Comparison of ENCODE assay signal across 29 cellular contexts in the genomic region with DNA sequence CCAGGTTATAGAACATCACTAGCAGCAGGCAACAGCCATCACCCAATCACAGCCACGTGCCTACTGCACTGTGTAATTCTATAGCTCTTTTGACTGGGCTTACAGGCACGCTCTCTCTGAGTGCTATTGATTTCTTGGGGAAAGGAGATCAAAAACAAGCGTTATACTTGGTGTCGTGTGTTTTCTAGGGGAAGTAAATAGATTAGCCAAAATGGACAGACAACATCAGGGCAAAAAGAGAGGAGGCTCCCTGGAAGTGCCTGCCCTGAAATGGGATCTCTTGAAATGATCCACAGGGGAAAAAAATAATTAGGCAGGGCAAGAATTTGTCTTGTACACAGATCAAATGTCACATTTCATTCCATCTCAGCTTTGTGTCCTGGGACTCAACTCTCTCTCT.
DNase-seq lines count a peak whose midpoint lies in the region; ATAC-seq and TF ChIP-seq lines count a peak whose summit lies in the region.
"Had no signal": no experiment of that assay in that cellular context is flagged by ENCODE, and none has a peak within 500 bp of the region (broad histone marks: within the 10 kb centered on the region; RNA-seq: fewer than 3 reads in every experiment).

No MANE protein-coding gene starts in this region.

- H3K4me3 Mint-ChIP-seq in GM23338, result no peak overlapping the region
- H3K4me3 Mint-ChIP-seq in nephron progenitor cell, result no peak overlapping the region
- H3K4me3 Mint-ChIP-seq: activated naive CD8-positive, alpha-beta T cell treated with anti-CD3 and anti-CD28 coated beads, Interleukin-2, amount 50 U/mL, for 24 hours; activated T-cell treated with anti-CD3 and anti-CD28 coated beads, Interleukin-2, amount 50 U/mL, for 4 hours; stimulated activated naive CD8-positive, alpha-beta T cell treated with anti-CD3 and anti-CD28 coated beads, Interleukin-15, Interleukin-2, amounts not matched to agents 100 ng/mL and 50 ng/mL, for 24 hours; T-helper 1 cell treated with Interleukin-12 subunit alpha and Interleukin-12 subunit beta and Interleukin-4 antibody, amounts not matched to agents 30 μg/mL and 1 μg/mL, for 36 hours had no signal

- intact Hi-C loops in sciatic nerve (cut with DNase I), result no loop called here

- no peak overlapping the region for H3K4me3 ChIP-seq in GM23338
- H3K4me3 ChIP-seq: BLaER1, cardiac muscle cell, coronary artery, GM23248, right atrium auricular region, testis had no signal

- H3F3A ChIP-seq in GM23338 (replicated peaks; ENCODE audit: low read depth), result no peaks in the 10 kb centered on the region

- no peaks in the 10 kb centered on the region for H3K36me3 ChIP-seq in GM23338 (ENCODE audit: insufficient read depth)
- H3K36me3 ChIP-seq: BLaER1, cardiac muscle cell, right atrium auricular region had no signal

- no peaks in the 10 kb centered on the region for H4K20me1 ChIP-seq in GM23338 (replicated peaks; ENCODE audit: insufficient read depth)
- H4K20me1 ChIP-seq: BLaER1 had no signal

- H3K79me2 ChIP-seq in GM23338 (replicated peaks; ENCODE audit: insufficient read depth), result no peaks in the 10 kb centered on the region
- H3K79me2 ChIP-seq: parathyroid adenoma had no signal

- ATAC-seq in GM23338, result no peak
- no peak for ATAC-seq in sciatic nerve
- ATAC-seq: activated naive CD8-positive, alpha-beta T cell treated with anti-CD3 and anti-CD28 coated beads, Interleukin-2, amount 50 U/mL, for 24 hours; activated T-cell treated with anti-CD3 and anti-CD28 coated beads, Interleukin-2, amount 50 U/mL, for 4 hours; left lobe of liver; Right ventricle myocardium inferior; SK-N-SH treated with all-trans-retinoic acid at 6 μM for 48 hours had no signal

- H3K9me2 ChIP-seq in GM23338 (ENCODE audit: insufficient read depth), result peaks cover 7% of the 10 kb centered on the region; the same call in 1 of the 2 replicates

- H3K4me1 Mint-ChIP-seq in GM23338 (no peaks in the 10 kb centered on the region), nephron progenitor cell (peaks cover 15% of the 10 kb centered on the region)
- H3K4me1 Mint-ChIP-seq: activated naive CD8-positive, alpha-beta T cell treated with anti-CD3 and anti-CD28 coated beads, Interleukin-2, amount 50 U/mL, for 24 hours had no signal

- H3K9me3 Mint-ChIP-seq in GM23338, result no peaks in the 10 kb centered on the region
- no peaks in the 10 kb centered on the region for H3K9me3 Mint-ChIP-seq in nephron progenitor cell
- H3K9me3 Mint-ChIP-seq: activated naive CD8-positive, alpha-beta T cell treated with anti-CD3 and anti-CD28 coated beads, Interleukin-2, amount 50 U/mL, for 24 hours; activated T-cell treated with anti-CD3 and anti-CD28 coated beads, Interleukin-2, amount 50 U/mL, for 4 hours; stimulated activated naive CD8-positive, alpha-beta T cell treated with anti-CD3 and anti-CD28 coated beads, Interleukin-15, Interleukin-2, amounts not matched to agents 100 ng/mL and 50 ng/mL, for 24 hours; T-helper 1 cell treated with Interleukin-12 subunit alpha and Interleukin-12 subunit beta and Interleukin-4 antibody, amounts not matched to agents 30 μg/mL and 1 μg/mL, for 36 hours had no signal

- H3K27ac Mint-ChIP-seq in GM23338, result no peak overlapping the region
- peak overlapping the region; percentile 1 for H3K27ac Mint-ChIP-seq in nephron progenitor cell
- H3K27ac Mint-ChIP-seq: activated naive CD8-positive, alpha-beta T cell treated with anti-CD3 and anti-CD28 coated beads, Interleukin-2, amount 50 U/mL, for 24 hours; stimulated activated naive CD8-positive, alpha-beta T cell treated with anti-CD3 and anti-CD28 coated beads, Interleukin-15, Interleukin-2, amounts not matched to agents 100 ng/mL and 50 ng/mL, for 24 hours; T-helper 1 cell treated with Interleukin-12 subunit alpha and Interleukin-12 subunit beta and Interleukin-4 antibody, amounts not matched to agents 30 μg/mL and 1 μg/mL, for 36 hours had no signal

- no peak overlapping the region for H3K4me2 ChIP-seq in GM23338
- H3K4me2 ChIP-seq: BLaER1 had no signal

- no peak overlapping the region for H3K27ac ChIP-seq in GM23338 (ENCODE audit: low read depth)
- H3K27ac ChIP-seq: BLaER1, cardiac muscle cell, coronary artery, epithelial cell of prostate, GM23248, parathyroid adenoma, right atrium auricular region, testis had no signal

- H2AFZ ChIP-seq in GM23338, result 0 out of 2 replicates have a peak overlapping the region, but pooled peaks have one; percentile 14
- H2AFZ ChIP-seq: GM23248, parathyroid adenoma had no signal

- H3K27me3 Mint-ChIP-seq in GM23338 (ENCODE audit: insufficient read depth, low read depth, poor library complexity) (no peaks in the 10 kb centered on the region), nephron progenitor cell (ENCODE audit: low read depth, poor library complexity) (peaks cover 3% of the 10 kb centered on the region)

- H3K36me3 Mint-ChIP-seq in GM23338 (ENCODE audit: low read depth) (no peaks in the 10 kb centered on the region; the same call in 2 of the 3 replicates), nephron progenitor cell (ENCODE audit: low read depth) (no peaks in the 10 kb centered on the region)

- no peaks in the 10 kb centered on the region for H3K27me3 ChIP-seq in GM23338 (ENCODE audit: insufficient read depth)
- H3K27me3 ChIP-seq: BLaER1, cardiac muscle cell, right atrium auricular region, testis had no signal

- TF ChIP-seq CTCF in GM23338 (conservative IDR thresholded peaks at IDR 0.05; ENCODE audit: low read depth in 2 of 2) (no peak), nephron progenitor cell (IDR thresholded peaks at IDR 0.05) (no peak)

- no peaks in the 10 kb centered on the region for H3K4me1 ChIP-seq in GM23338 (ENCODE audit: insufficient read depth)
- H3K4me1 ChIP-seq: BLaER1, right atrium auricular region, testis had no signal

- DNase-seq in GM23338 (ENCODE audit: low spot score) (no peak), NCI-H2107 (lab: John Stamatoyannopoulos, UW) (peak; percentile 1), NCI-H524 treated with DMSO at 0.1 percent for 48 hours (lab: John Stamatoyannopoulos, UW) (peak; percentile 16), nephron progenitor cell (no peak), sciatic nerve (ENCODE audit: low spot score) (no peak), NCI-H1048 (lab: John Stamatoyannopoulos, UW) (no peak), activated T-cell treated with anti-CD3 and anti-CD28 coated beads for 4 hours (no peak)
- no peak for DNase-seq in activated CD8-positive, alpha-beta memory T cell treated with anti-CD3 and anti-CD28 coated beads, Interleukin-2, amount 50 U/mL, for 4 hours
- DNase-seq: activated CD4-positive, alpha-beta T cell treated with anti-CD3 and anti-CD28 coated beads, Interleukin-2, amount 50 U/mL, for 1 hour; activated CD4-positive, CD25-positive, alpha-beta regulatory T cell; activated naive CD8-positive, alpha-beta T cell treated with anti-CD3 and anti-CD28 coated beads, Interleukin-2, amount 50 U/mL, for 24 hours; activated T-cell treated with anti-CD3 and anti-CD28 coated beads, Interleukin-2, amount 50 U/mL, for 4 hours; DMS79 treated with DMSO at 0.1 percent for 48 hours; effector CD8-positive, alpha-beta T cell; GM23248; NCI-H1436 treated with DMSO at 0.1 percent for 48 hours; stimulated activated CD4-positive, alpha-beta T cell treated with anti-CD3 and anti-CD28 coated beads, Interleukin-1b, Interleukin-23, amount 100 ng/mL, for 48 hours; testis had no signal

TF ChIP-seq in GM23338, 12 proteins besides CTCF, POLR2A, EP300 and RAD21 (continues in another document):
- TF ChIP-seq STAT1 (IDR thresholded peaks at IDR 0.05; ENCODE audit: unreplicated experiment) (no peak), NANOG (IDR thresholded peaks at IDR 0.05; ENCODE audit: borderline replicate concordance) (no peak), POLR2AphosphoS5 (IDR thresholded peaks at IDR 0.05; ENCODE audit: low read depth) (no peak), CREB1 (CRISPR knock-in tag; IDR thresholded peaks at IDR 0.05; ENCODE audit: low read depth) (no peak), EZH2 (IDR thresholded peaks at IDR 0.05; ENCODE audit: low read depth, unreplicated experiment) (no peak)
- TF ChIP-seq, protein P1, sequence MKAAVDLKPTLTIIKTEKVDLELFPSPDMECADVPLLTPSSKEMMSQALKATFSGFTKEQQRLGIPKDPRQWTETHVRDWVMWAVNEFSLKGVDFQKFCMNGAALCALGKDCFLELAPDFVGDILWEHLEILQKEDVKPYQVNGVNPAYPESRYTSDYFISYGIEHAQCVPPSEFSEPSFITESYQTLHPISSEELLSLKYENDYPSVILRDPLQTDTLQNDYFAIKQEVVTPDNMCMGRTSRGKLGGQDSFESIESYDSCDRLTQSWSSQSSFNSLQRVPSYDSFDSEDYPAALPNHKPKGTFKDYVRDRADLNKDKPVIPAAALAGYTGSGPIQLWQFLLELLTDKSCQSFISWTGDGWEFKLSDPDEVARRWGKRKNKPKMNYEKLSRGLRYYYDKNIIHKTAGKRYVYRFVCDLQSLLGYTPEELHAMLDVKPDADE (IDR thresholded peaks at IDR 0.05), result no peak

Comparison
In these comparisons a context has a peak if more than half of its experiments do, and no peak if none do; other contexts are left out.
1. DNase-seq: peak in NCI-H2107 (single experiment) and NCI-H524 treated with DMSO at 0.1 percent for 48 hours (single experiment); none in GM23338 (single experiment), nephron progenitor cell (single experiment), sciatic nerve (single experiment), activated CD8-positive, alpha-beta memory T cell treated with anti-CD3 and anti-CD28 coated beads, Interleukin-2, amount 50 U/mL, for 4 hours (single experiment), NCI-H1048 (single experiment) and activated T-cell treated with anti-CD3 and anti-CD28 coated beads for 4 hours (single experiment).